In genomic region chr11:3853545-3853842, GRCh38 we compare ENCODE assay signal across 13 cellular contexts. TPM values are rescaled to one million over a fixed set of nuclear protein-coding genes. Genes with fewer than 3 reads are reported as not detected.
A peak's percentile ranks its signal among the peaks of the same experiment; 100 is the strongest.
DNase-seq lines count a peak whose midpoint lies in the region; ATAC-seq and TF ChIP-seq lines count a peak whose summit lies in the region.
"Had no signal": no experiment of that assay in that cellular context is flagged by ENCODE, and none has a peak within 500 bp of the region (broad histone marks: within the 10 kb centered on the region; RNA-seq: fewer than 3 reads in every experiment).

No MANE protein-coding gene starts in this region.

- H3K36me3 ChIP-seq in muscle layer of duodenum (ENCODE audit: control insufficient read depth in 1 of 2, insufficient read depth in 2 of 2, low read length in 2 of 2) (peaks cover 0 to 3% of the 10 kb centered on the region in 2 donors), PC-9 (ENCODE audit: low read depth) (no peaks in the 10 kb centered on the region)
- H3K36me3 ChIP-seq: neural progenitor cell, tibial nerve had no signal

- H3K27ac Mint-ChIP-seq in activated T-cell treated with anti-CD3 and anti-CD28 coated beads, Interleukin-2, amount 50 U/mL, for 72 hours: peak overlapping the region; percentile 94
- peak overlapping the region; percentile 100 for H3K27ac Mint-ChIP-seq in activated CD4-positive, alpha-beta memory T cell treated with anti-CD3 and anti-CD28 coated beads, Interleukin-2, amount 10 ng/mL, durations not matched to agents 7 days and 5 days
- H3K27ac Mint-ChIP-seq in type B pancreatic cell: peak overlapping the region; percentile 99
- H3K27ac Mint-ChIP-seq: neural progenitor cell had no signal

- peaks cover 0 to 11% of the 10 kb centered on the region in 2 donors for H3K36me3 Mint-ChIP-seq in activated T-cell treated with anti-CD3 and anti-CD28 coated beads, Interleukin-2, amount 50 U/mL, for 72 hours (ENCODE audit: insufficient read depth in 2 of 2)
- no peaks in the 10 kb centered on the region for H3K36me3 Mint-ChIP-seq in activated T-cell treated with anti-CD3 and anti-CD28 coated beads, Interleukin-2, amount 50 U/mL, for 4 hours (ENCODE audit: insufficient read depth)
- peaks cover 24% of the 10 kb centered on the region for H3K36me3 Mint-ChIP-seq in activated CD4-positive, alpha-beta memory T cell treated with anti-CD3 and anti-CD28 coated beads, Interleukin-2, amount 10 ng/mL, durations not matched to agents 7 days and 5 days (ENCODE audit: low read depth)
- no peaks in the 10 kb centered on the region for H3K36me3 Mint-ChIP-seq in type B pancreatic cell
- H3K36me3 Mint-ChIP-seq: neural progenitor cell had no signal

- peaks cover 28% of the 10 kb centered on the region for H3K79me2 ChIP-seq in PC-9 (ENCODE audit: low read depth)

- no peak for ATAC-seq in activated T-cell treated with anti-CD3 and anti-CD28 coated beads, Interleukin-2, amount 50 U/mL, for 72 hours (replicated peaks in 1 of 2)
- ATAC-seq in activated T-cell treated with anti-CD3 and anti-CD28 coated beads, Interleukin-2, amount 50 U/mL, for 4 hours: no peak
- ATAC-seq in GM18498 (IDR thresholded peaks at IDR 0.05; ENCODE audit: unreplicated experiment): no peak
- ATAC-seq: left colon had no signal

- no peaks in the 10 kb centered on the region for H3K9me3 Mint-ChIP-seq in activated T-cell treated with anti-CD3 and anti-CD28 coated beads, Interleukin-2, amount 50 U/mL, for 72 hours
- H3K9me3 Mint-ChIP-seq in activated T-cell treated with anti-CD3 and anti-CD28 coated beads, Interleukin-2, amount 50 U/mL, for 4 hours: no peaks in the 10 kb centered on the region
- H3K9me3 Mint-ChIP-seq in activated CD4-positive, alpha-beta memory T cell treated with anti-CD3 and anti-CD28 coated beads, Interleukin-2, amount 10 ng/mL, durations not matched to agents 7 days and 5 days: no peaks in the 10 kb centered on the region
- no peaks in the 10 kb centered on the region for H3K9me3 Mint-ChIP-seq in type B pancreatic cell
- H3K9me3 Mint-ChIP-seq: neural progenitor cell had no signal

- TF ChIP-seq CTCF in type B pancreatic cell (conservative IDR thresholded peaks at IDR 0.05): no peak
- no peak for TF ChIP-seq CTCF in PC-9 (conservative IDR thresholded peaks at IDR 0.05)

- H3K4me3 Mint-ChIP-seq in activated T-cell treated with anti-CD3 and anti-CD28 coated beads, Interleukin-2, amount 50 U/mL, for 72 hours: peak overlapping the region; percentile 84 to 87
- no peak overlapping the region for H3K4me3 Mint-ChIP-seq in activated T-cell treated with anti-CD3 and anti-CD28 coated beads, Interleukin-2, amount 50 U/mL, for 4 hours
- peak overlapping the region; percentile 82 for H3K4me3 Mint-ChIP-seq in activated CD4-positive, alpha-beta memory T cell treated with anti-CD3 and anti-CD28 coated beads, Interleukin-2, amount 10 ng/mL, durations not matched to agents 7 days and 5 days
- no peak overlapping the region for H3K4me3 Mint-ChIP-seq in type B pancreatic cell

- H3K9me2 ChIP-seq in PC-9 (ENCODE audit: insufficient read depth): no peaks in the 10 kb centered on the region

- no TSS peak for BruUV-seq in PC-9 (replicated peaks; lab: Mats Ljungman, UMichigan)

- POLR2A ChIA-PET in activated CD4-positive, alpha-beta memory T cell treated with anti-CD3 and anti-CD28 coated beads, Interleukin-2, amount 10 ng/mL, durations not matched to agents 7 days and 5 days (lab: Charles Lee): interaction anchor here (1.1 to 15.0 kb wide), 20 partner anchors 13 to 249 kb away, joined by 3 to 639 read pairs (median 12); partner anchors contain the start of genes NUP98, PGAP2, RHOG and RRM1
- POLR2A ChIA-PET in PC-9 (lab: Charles Lee; ENCODE audit: unreplicated experiment): no interaction called here

- CTCF ChIA-PET in activated CD4-positive, alpha-beta memory T cell treated with anti-CD3 and anti-CD28 coated beads, Interleukin-2, amount 10 ng/mL, durations not matched to agents 7 days and 5 days (lab: Charles Lee): interaction anchor here (1.0 to 19.4 kb wide), 24 partner anchors 10 to 255 kb away, joined by 3 to 554 read pairs (median 16); partner anchors contain the start of genes PGAP2, RHOG and RRM1
- CTCF ChIA-PET in PC-9 (lab: Charles Lee): interaction anchor here (0.8 kb wide), 1 partner anchor 12 kb away, joined by 3 read pairs; no protein-coding TSS in a partner anchor

- H3K4me2 ChIP-seq in PC-9: no peak overlapping the region
- H3K4me2 ChIP-seq: neural progenitor cell had no signal

- H3K27ac ChIP-seq in muscle layer of duodenum (ENCODE audit: low read length) (peak overlapping the region; percentile 87), PC-9 (no peak overlapping the region)
- H3K27ac ChIP-seq: neural progenitor cell had no signal

- intact Hi-C loops in PC-9 (cut with micrococcal nuclease; ENCODE audit: unreplicated experiment): no loop called here

- no peaks in the 10 kb centered on the region for H3K27me3 ChIP-seq in muscle layer of duodenum (ENCODE audit: low read depth, low read length)
- H3K27me3 ChIP-seq in PC-9 (ENCODE audit: insufficient read depth, low read depth): no peaks in the 10 kb centered on the region
- H3K27me3 ChIP-seq: tibial nerve had no signal

- no peak for DNase-seq in activated T-cell treated with anti-CD3 and anti-CD28 coated beads, Interleukin-2, amount 50 U/mL, for 72 hours
- no peak for DNase-seq in activated T-cell treated with anti-CD3 and anti-CD28 coated beads, Interleukin-2, amount 50 U/mL, for 4 hours
- DNase-seq in activated CD4-positive, alpha-beta memory T cell treated with anti-CD3 and anti-CD28 coated beads, Interleukin-2, amount 10 ng/mL, durations not matched to agents 7 days and 5 days: no peak
- no peak for DNase-seq in type B pancreatic cell (ENCODE audit: extremely low spot score, unreplicated experiment)
- no peak for DNase-seq in amniotic stem cell (lab: John Stamatoyannopoulos, UW)
- DNase-seq in PC-9: no peak
- DNase-seq: ACHN; activated CD4-positive, alpha-beta T cell treated with anti-CD3 and anti-CD28 coated beads, Interleukin-2, amount 50 U/mL, for 4 hours; left colon had no signal

- no peaks in the 10 kb centered on the region for H4K20me1 ChIP-seq in PC-9 (ENCODE audit: insufficient read depth)

- no peak overlapping the region for H2AFZ ChIP-seq in PC-9

- H3K4me3 ChIP-seq in muscle layer of duodenum (ENCODE audit: low read depth in 1 of 2, low read length in 2 of 2) (no peak overlapping the region), PC-9 (no peak overlapping the region)
- H3K4me3 ChIP-seq: neural progenitor cell, tibial nerve had no signal

- H3K9me3 ChIP-seq in muscle layer of duodenum (ENCODE audit: control insufficient read depth in 1 of 2, low read length in 2 of 2) (no peaks in the 10 kb centered on the region), PC-9 (ENCODE audit: insufficient read depth, low read depth) (no peaks in the 10 kb centered on the region)
- H3K9me3 ChIP-seq: tibial nerve had no signal

- peaks cover 15 to 34% of the 10 kb centered on the region in 2 donors for H3K4me1 ChIP-seq in muscle layer of duodenum (ENCODE audit: control insufficient read depth in 1 of 2, insufficient read depth in 2 of 2, low read length in 2 of 2)
- H3K4me1 ChIP-seq in PC-9 (replicated peaks; ENCODE audit: insufficient read depth): peaks cover 27% of the 10 kb centered on the region

- H3K4me1 Mint-ChIP-seq in activated T-cell treated with anti-CD3 and anti-CD28 coated beads, Interleukin-2, amount 50 U/mL, for 72 hours (ENCODE audit: low read depth): peaks cover 49% of the 10 kb centered on the region
- H3K4me1 Mint-ChIP-seq in activated T-cell treated with anti-CD3 and anti-CD28 coated beads, Interleukin-2, amount 50 U/mL, for 4 hours (ENCODE audit: low read depth): peaks cover 51% of the 10 kb centered on the region
- peaks cover 45% of the 10 kb centered on the region for H3K4me1 Mint-ChIP-seq in activated CD4-positive, alpha-beta memory T cell treated with anti-CD3 and anti-CD28 coated beads, Interleukin-2, amount 10 ng/mL, durations not matched to agents 7 days and 5 days
- peaks cover 22% of the 10 kb centered on the region for H3K4me1 Mint-ChIP-seq in type B pancreatic cell (ENCODE audit: unreplicated experiment)

- no peaks in the 10 kb centered on the region for H3F3A ChIP-seq in PC-9 (ENCODE audit: insufficient read depth, low read depth)

- H3K27me3 Mint-ChIP-seq in activated T-cell treated with anti-CD3 and anti-CD28 coated beads, Interleukin-2, amount 50 U/mL, for 72 hours (ENCODE audit: low read depth): no peaks in the 10 kb centered on the region
- no peaks in the 10 kb centered on the region for H3K27me3 Mint-ChIP-seq in activated T-cell treated with anti-CD3 and anti-CD28 coated beads, Interleukin-2, amount 50 U/mL, for 4 hours (ENCODE audit: low read depth)
- H3K27me3 Mint-ChIP-seq in activated CD4-positive, alpha-beta memory T cell treated with anti-CD3 and anti-CD28 coated beads, Interleukin-2, amount 10 ng/mL, durations not matched to agents 7 days and 5 days: peaks cover 3% of the 10 kb centered on the region
- no peaks in the 10 kb centered on the region for H3K27me3 Mint-ChIP-seq in type B pancreatic cell

RNA-seq across cellular contexts. Expression of gene STIM1, which starts 2.0 kb away (rescaled TPM):
- total RNA-seq in activated T-cell treated with anti-CD3 and anti-CD28 coated beads, Interleukin-2, amount 50 U/mL, for 72 hours: 100 to 1,000 TPM; 129 to 157 TPM
- 10 to 100 TPM; 35.6 to 42.5 (median 37.4) TPM for total RNA-seq in activated T-cell treated with anti-CD3 and anti-CD28 coated beads, Interleukin-2, amount 50 U/mL, for 4 hours
- total RNA-seq in activated CD4-positive, alpha-beta memory T cell treated with anti-CD3 and anti-CD28 coated beads, Interleukin-2, amount 10 ng/mL, durations not matched to agents 7 days and 5 days: 100 to 1,000 TPM; 111 to 113 TPM
- total RNA-seq in type B pancreatic cell (ENCODE audit: low replicate concordance) (38.9 and 53.3 TPM in 2 replicates), PC-9 (2021) (26.8 and 28.3 TPM in 2 replicates)

RNA-seq across cellular contexts. Expression of gene RHOG, which starts 12.7 kb away (rescaled TPM):
- 100 to 1,000 TPM; 196 to 215 TPM for total RNA-seq in activated T-cell treated with anti-CD3 and anti-CD28 coated beads, Interleukin-2, amount 50 U/mL, for 72 hours
- 100 to 1,000 TPM; 174 to 187 (median 184) TPM for total RNA-seq in activated T-cell treated with anti-CD3 and anti-CD28 coated beads, Interleukin-2, amount 50 U/mL, for 4 hours
- total RNA-seq in activated CD4-positive, alpha-beta memory T cell treated with anti-CD3 and anti-CD28 coated beads, Interleukin-2, amount 10 ng/mL, durations not matched to agents 7 days and 5 days: 100 to 1,000 TPM; 192 to 201 TPM
- total RNA-seq in type B pancreatic cell (ENCODE audit: low replicate concordance): 30.8 and 42.9 TPM in 2 replicates
- 31.0 and 36.1 TPM in 2 replicates for total RNA-seq in PC-9 (2021)

RNA-seq across cellular contexts. Expression of gene PGAP2, which starts 45.1 kb away (rescaled TPM):
- 10 to 100 TPM; 37.6 to 45.9 TPM for total RNA-seq in activated T-cell treated with anti-CD3 and anti-CD28 coated beads, Interleukin-2, amount 50 U/mL, for 72 hours
- 10 to 100 TPM; 28.9 to 31.2 (median 29.0) TPM for total RNA-seq in activated T-cell treated with anti-CD3 and anti-CD28 coated beads, Interleukin-2, amount 50 U/mL, for 4 hours
- total RNA-seq in activated CD4-positive, alpha-beta memory T cell treated with anti-CD3 and anti-CD28 coated beads, Interleukin-2, amount 10 ng/mL, durations not matched to agents 7 days and 5 days: 10 to 100 TPM; 18.0 to 19.0 TPM
- total RNA-seq in type B pancreatic cell (ENCODE audit: low replicate concordance) (42.3 and 43.1 TPM in 2 replicates), PC-9 (2021) (37.7 and 39.5 TPM in 2 replicates)

RNA-seq across cellular contexts. Expression of gene NUP98, which starts 56.1 kb away (rescaled TPM):
- total RNA-seq in activated T-cell treated with anti-CD3 and anti-CD28 coated beads, Interleukin-2, amount 50 U/mL, for 72 hours: 100 to 1,000 TPM; 141 to 149 TPM
- 100 to 1,000 TPM; 118 to 124 (median 119) TPM for total RNA-seq in activated T-cell treated with anti-CD3 and anti-CD28 coated beads, Interleukin-2, amount 50 U/mL, for 4 hours
- 10 to 100 TPM; 93.9 to 95.2 TPM for total RNA-seq in activated CD4-positive, alpha-beta memory T cell treated with anti-CD3 and anti-CD28 coated beads, Interleukin-2, amount 10 ng/mL, durations not matched to agents 7 days and 5 days
- total RNA-seq in type B pancreatic cell (ENCODE audit: low replicate concordance): 74.6 and 77.4 TPM in 2 replicates
- total RNA-seq in PC-9 (2021): 49.8 and 59.7 TPM in 2 replicates

Comparison
In these comparisons a context has a peak if more than half of its experiments do, and no peak if none do; other contexts are left out.
1. H3K4me3 Mint-ChIP-seq: peak in activated T-cell treated with anti-CD3 and anti-CD28 coated beads, Interleukin-2, amount 50 U/mL, for 72 hours (2 of 2) and activated CD4-positive, alpha-beta memory T cell treated with anti-CD3 and anti-CD28 coated beads, Interleukin-2, amount 10 ng/mL, durations not matched to agents 7 days and 5 days (single experiment); none in activated T-cell treated with anti-CD3 and anti-CD28 coated beads, Interleukin-2, amount 50 U/mL, for 4 hours (single experiment) and type B pancreatic cell (single experiment).
2. Peak in every context shown above with its lines, with median percentiles within 50 percentile points of each other: H3K27ac Mint-ChIP-seq.